In genomic region chr6:82397962-82398692, GRCh38 we compare ENCODE assay signal across 15 cellular contexts. TPM values are rescaled to one million over a fixed set of nuclear protein-coding genes. Genes with fewer than 3 reads are reported as not detected.
A peak's percentile ranks its signal among the peaks of the same experiment; 100 is the strongest.
DNase-seq lines count a peak whose midpoint lies in the region; TF ChIP-seq lines count a peak whose summit lies in the region.
"Had no signal": no experiment of that assay in that cellular context is flagged by ENCODE, and none has a peak within 500 bp of the region (broad histone marks: within the 10 kb centered on the region; RNA-seq: fewer than 3 reads in every experiment).

No MANE protein-coding gene starts in this region.

- DNase-seq in AG08395 (ENCODE audit: low spot score): peak; percentile 41
- DNase-seq in HPDE6-E6E7 (ENCODE audit: extremely low spot score): peak; percentile 32
- DNase-seq in amniotic epithelial cell (ENCODE audit: low read depth): peak; percentile 89
- DNase-seq in foreskin fibroblast: peak; percentile 67 to 76
- no peak for DNase-seq in A673 (ENCODE audit: low spot score)
- no peak for DNase-seq in DMS 273 treated with DMSO at 0.1 percent for 48 hours (lab: John Stamatoyannopoulos, UW)
- DNase-seq in COLO668 (lab: John Stamatoyannopoulos, UW; ENCODE audit: unreplicated experiment): no peak
- DNase-seq in activated CD4-positive, alpha-beta T cell treated with anti-CD3 and anti-CD28 coated beads, Interleukin-2, amount 10 ng/mL, durations not matched to agents 24 days and 14 days: no peak
- DNase-seq: activated B cell treated with CpG ODN at 0.5 μM for 24 hours, esophagus squamous epithelium, GOT3, NCI-H2107, NCI-H82, tibial artery had no signal

- H3K27me3 ChIP-seq in A673 (replicated peaks; ENCODE audit: insufficient read depth, low read depth, low read length, poor library complexity): no peaks in the 10 kb centered on the region
- H3K27me3 ChIP-seq: esophagus squamous epithelium, tibial artery had no signal

- intact Hi-C loops in A673 (cut with micrococcal nuclease; ENCODE audit: unreplicated experiment): no loop called here
- intact Hi-C loops in activated CD4-positive, alpha-beta T cell treated with anti-CD3 and anti-CD28 coated beads, Interleukin-2, amount 10 ng/mL, durations not matched to agents 24 days and 14 days (cut with micrococcal nuclease): no loop called here

- H3K9me3 ChIP-seq in A673 (ENCODE audit: low read depth, low read length, poor library complexity, severe bottlenecking): no peaks in the 10 kb centered on the region
- H3K9me3 ChIP-seq: esophagus squamous epithelium, tibial artery had no signal

- CTCF ChIA-PET in A673 (lab: Charles Lee): no interaction called here

- H3K4me1 ChIP-seq in A673 (ENCODE audit: insufficient read depth, low read length, poor library complexity, severe bottlenecking): peaks cover 6% of the 10 kb centered on the region

- H3K27ac Mint-ChIP-seq in activated CD4-positive, alpha-beta T cell treated with anti-CD3 and anti-CD28 coated beads, Interleukin-2, amount 10 ng/mL, durations not matched to agents 24 days and 14 days: no peak overlapping the region
- H3K27ac Mint-ChIP-seq: activated B cell treated with CpG ODN at 0.5 μM for 24 hours; activated naive CD4-positive, alpha-beta T cell treated with anti-CD3 and anti-CD28 coated beads, Interleukin-2, amount 50 U/mL, for 24 hours had no signal

- H3K27ac ChIP-seq in A673 (ENCODE audit: low read depth, low read length, poor library complexity, severe bottlenecking): no peak overlapping the region
- H3K27ac ChIP-seq: tibial artery had no signal

- H3K36me3 ChIP-seq in A673 (ENCODE audit: insufficient read depth, low read length, poor library complexity, severe bottlenecking): no peaks in the 10 kb centered on the region
- H3K36me3 ChIP-seq: esophagus squamous epithelium, tibial artery had no signal

- no peaks in the 10 kb centered on the region for H3K27me3 Mint-ChIP-seq in activated CD4-positive, alpha-beta T cell treated with anti-CD3 and anti-CD28 coated beads, Interleukin-2, amount 10 ng/mL, durations not matched to agents 24 days and 14 days
- H3K27me3 Mint-ChIP-seq: activated B cell treated with CpG ODN at 0.5 μM for 24 hours had no signal

- no peaks in the 10 kb centered on the region for H3K36me3 Mint-ChIP-seq in activated CD4-positive, alpha-beta T cell treated with anti-CD3 and anti-CD28 coated beads, Interleukin-2, amount 10 ng/mL, durations not matched to agents 24 days and 14 days (ENCODE audit: low read depth)
- H3K36me3 Mint-ChIP-seq: activated naive CD4-positive, alpha-beta T cell treated with anti-CD3 and anti-CD28 coated beads, Interleukin-2, amount 50 U/mL, for 24 hours had no signal

- BruUV-seq in A673 (replicated peaks; lab: Mats Ljungman, UMichigan): no TSS peak

- H3K4me1 Mint-ChIP-seq in activated CD4-positive, alpha-beta T cell treated with anti-CD3 and anti-CD28 coated beads, Interleukin-2, amount 10 ng/mL, durations not matched to agents 24 days and 14 days: no peaks in the 10 kb centered on the region
- H3K4me1 Mint-ChIP-seq: activated B cell treated with CpG ODN at 0.5 μM for 24 hours; activated naive CD4-positive, alpha-beta T cell treated with anti-CD3 and anti-CD28 coated beads, Interleukin-2, amount 50 U/mL, for 24 hours had no signal

- POLR2A ChIA-PET in A673 (lab: Charles Lee; ENCODE audit: low non-redundant PET): no interaction called here

- no peak overlapping the region for H3K4me3 ChIP-seq in foreskin fibroblast (ENCODE audit: low read depth in 1 of 2, low read length in 2 of 2)
- no peak overlapping the region for H3K4me3 ChIP-seq in A673 (ENCODE audit: low read depth, low read length, poor library complexity, severe bottlenecking)
- H3K4me3 ChIP-seq: esophagus squamous epithelium, tibial artery had no signal

- H3K4me3 Mint-ChIP-seq in activated CD4-positive, alpha-beta T cell treated with anti-CD3 and anti-CD28 coated beads, Interleukin-2, amount 10 ng/mL, durations not matched to agents 24 days and 14 days: no peak overlapping the region
- H3K4me3 Mint-ChIP-seq: activated B cell treated with CpG ODN at 0.5 μM for 24 hours; activated naive CD4-positive, alpha-beta T cell treated with anti-CD3 and anti-CD28 coated beads, Interleukin-2, amount 50 U/mL, for 24 hours had no signal

- TF ChIP-seq CTCF in foreskin fibroblast (IDR thresholded peaks at IDR 0.05; ENCODE audit: low read depth, low read length): no peak
- no peak for TF ChIP-seq CTCF in A673 (conservative IDR thresholded peaks at IDR 0.05; ENCODE audit: low read depth, low read length)

- H3K9me3 Mint-ChIP-seq in activated CD4-positive, alpha-beta T cell treated with anti-CD3 and anti-CD28 coated beads, Interleukin-2, amount 10 ng/mL, durations not matched to agents 24 days and 14 days: no peaks in the 10 kb centered on the region
- H3K9me3 Mint-ChIP-seq: activated B cell treated with CpG ODN at 0.5 μM for 24 hours; activated naive CD4-positive, alpha-beta T cell treated with anti-CD3 and anti-CD28 coated beads, Interleukin-2, amount 50 U/mL, for 24 hours had no signal

RNA-seq across cellular contexts. Expression of gene TPBG, which starts 34.5 kb away (rescaled TPM):
- 66.4 and 67.1 TPM in 2 replicates for total RNA-seq in A673 (2021)
- not detected in 2 replicates for total RNA-seq in activated CD4-positive, alpha-beta T cell treated with anti-CD3 and anti-CD28 coated beads, Interleukin-2, amount 10 ng/mL, durations not matched to agents 24 days and 14 days
- total RNA-seq: activated B cell treated with CpG ODN at 0.5 μM for 24 hours had no signal

Comparison
In these comparisons a context has a peak if more than half of its experiments do, and no peak if none do; other contexts are left out.
1. DNase-seq: peak in AG08395 (single experiment), HPDE6-E6E7 (single experiment), amniotic epithelial cell (single experiment) and foreskin fibroblast (2 of 2); none in A673 (single experiment), DMS 273 treated with DMSO at 0.1 percent for 48 hours (single experiment), COLO668 (single experiment) and activated CD4-positive, alpha-beta T cell treated with anti-CD3 and anti-CD28 coated beads, Interleukin-2, amount 10 ng/mL, durations not matched to agents 24 days and 14 days (single experiment).
2. RNA of gene TPBG, which starts 34.5 kb away (total RNA-seq): 66.4 to 67.1 TPM in A673; not detected in activated CD4-positive, alpha-beta T cell treated with anti-CD3 and anti-CD28 coated beads, Interleukin-2, amount 10 ng/mL, durations not matched to agents 24 days and 14 days; every median in the first group is over 10 times any median in the second.